In genomic region chr11:44531116-44531504, GRCh38 we compare ENCODE assay signal across 1 cellular context.
TF ChIP-seq lines count a peak whose summit lies in the region.

No MANE protein-coding gene starts in this region.

TF ChIP-seq in K562, 482 proteins besides CTCF, POLR2A, EP300 and RAD21 (continued from another document and continues in another):
- TF ChIP-seq CHAMP1 (IDR thresholded peaks at IDR 0.05) (no peak), TAF7 (tag; IDR thresholded peaks at IDR 0.05) (no peak), PPARD (CRISPR knock-in tag; IDR thresholded peaks at IDR 0.05) (no peak), MGA (IDR thresholded peaks at IDR 0.05) (peak; percentile 87), SIN3A (IDR thresholded peaks at IDR 0.05; ENCODE audit: borderline replicate concordance in 2 of 2, control insufficient read depth in 1 of 2, low read depth in 2 of 2, low read length in 2 of 2) (no peak; a peak in 1 of 4 replicates), ZNF41 (CRISPR knock-in tag; conservative IDR thresholded peaks at IDR 0.05) (peak; percentile 70), RBM22 (IDR thresholded peaks at IDR 0.05; ENCODE audit: low read depth, low read length, poor library complexity, severe bottlenecking) (no peak), RCOR1 (IDR thresholded peaks at IDR 0.05; ENCODE audit: borderline replicate concordance in 1 of 2, low read depth in 2 of 2, low read length in 2 of 2) (peak in 1 of 2 experiments; percentile 83; a peak in 2 of 4 replicates), ZNF511 (CRISPR knock-in tag; IDR thresholded peaks at IDR 0.05) (no peak), KLF6 (CRISPR knock-in tag; IDR thresholded peaks at IDR 0.05; ENCODE audit: borderline replicate concordance) (no peak), ADNP (tag; IDR thresholded peaks at IDR 0.05) (no peak), E2F3 (CRISPR knock-in tag; IDR thresholded peaks at IDR 0.05) (no peak; the same call in 1 of the 2 replicates), ZNF239 (CRISPR knock-in tag; IDR thresholded peaks at IDR 0.05) (no peak; the same call in 1 of the 2 replicates), IRF9 (tag; IDR thresholded peaks at IDR 0.05) (peak; percentile 37), CREB5 (CRISPR knock-in tag; IDR thresholded peaks at IDR 0.05) (no peak), BRCA1 (IDR thresholded peaks at IDR 0.05) (no peak), BRCA1 (CRISPR knock-in tag; IDR thresholded peaks at IDR 0.05) (no peak), CCNT2 (IDR thresholded peaks at IDR 0.05; ENCODE audit: borderline replicate concordance, extremely low read depth, insufficient read length, low read depth, low read length) (no peak), THAP12 (CRISPR knock-in tag; IDR thresholded peaks at IDR 0.05) (no peak), CSDE1 (IDR thresholded peaks at IDR 0.05) (no peak), ELF4 (CRISPR knock-in tag; IDR thresholded peaks at IDR 0.05) (no peak; the same call in 1 of the 2 replicates), NFIX (CRISPR knock-in tag; IDR thresholded peaks at IDR 0.05; ENCODE audit: low read depth) (no peak), ZBTB33 (CRISPR knock-in tag; IDR thresholded peaks at IDR 0.05) (peak; percentile 51; the same call in 1 of the 2 replicates), ZNF24 (IDR thresholded peaks at IDR 0.05) (no peak), NUFIP1 (IDR thresholded peaks at IDR 0.05; ENCODE audit: partially characterized antibody) (no peak), NKRF (IDR thresholded peaks at IDR 0.05; ENCODE audit: borderline replicate concordance) (no peak), C11orf30 (IDR thresholded peaks at IDR 0.05; ENCODE audit: low read depth) (no peak; the same call in 1 of the 2 replicates)
